ENCODE assay signal across 1 cellular context in the genomic region with DNA sequence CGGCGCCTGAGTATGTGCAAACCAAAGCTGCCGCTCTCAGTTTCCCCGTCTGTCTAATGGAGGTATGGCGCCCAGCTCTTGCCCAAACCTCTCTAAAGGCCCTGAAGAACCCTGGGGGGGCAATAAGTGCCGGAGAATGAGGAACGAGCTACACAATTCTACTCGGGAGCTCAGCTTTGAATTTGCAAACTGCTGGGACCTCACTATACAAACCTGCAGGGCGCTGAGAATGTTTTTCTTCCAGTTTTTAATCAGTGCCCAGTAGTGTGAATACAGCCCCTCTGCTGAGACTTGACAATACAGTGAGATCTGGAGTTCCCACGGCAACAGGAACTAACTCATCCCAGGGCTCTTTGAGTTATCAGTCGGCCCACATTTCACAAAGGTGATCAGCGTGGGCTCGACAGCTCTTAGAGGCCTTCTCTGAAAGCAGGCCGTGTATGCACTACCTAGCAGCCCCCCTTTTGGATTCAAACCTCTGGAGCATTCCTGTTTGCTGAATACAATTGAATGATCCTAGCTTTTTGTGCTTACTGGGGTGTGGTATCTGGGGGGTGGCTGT.
TF ChIP-seq lines count a peak whose summit lies in the region.

No MANE protein-coding gene starts in this region.

TF ChIP-seq in K562, 482 proteins besides CTCF, POLR2A, EP300 and RAD21 (continued from another document and continues in another):
- TF ChIP-seq, protein P1, sequence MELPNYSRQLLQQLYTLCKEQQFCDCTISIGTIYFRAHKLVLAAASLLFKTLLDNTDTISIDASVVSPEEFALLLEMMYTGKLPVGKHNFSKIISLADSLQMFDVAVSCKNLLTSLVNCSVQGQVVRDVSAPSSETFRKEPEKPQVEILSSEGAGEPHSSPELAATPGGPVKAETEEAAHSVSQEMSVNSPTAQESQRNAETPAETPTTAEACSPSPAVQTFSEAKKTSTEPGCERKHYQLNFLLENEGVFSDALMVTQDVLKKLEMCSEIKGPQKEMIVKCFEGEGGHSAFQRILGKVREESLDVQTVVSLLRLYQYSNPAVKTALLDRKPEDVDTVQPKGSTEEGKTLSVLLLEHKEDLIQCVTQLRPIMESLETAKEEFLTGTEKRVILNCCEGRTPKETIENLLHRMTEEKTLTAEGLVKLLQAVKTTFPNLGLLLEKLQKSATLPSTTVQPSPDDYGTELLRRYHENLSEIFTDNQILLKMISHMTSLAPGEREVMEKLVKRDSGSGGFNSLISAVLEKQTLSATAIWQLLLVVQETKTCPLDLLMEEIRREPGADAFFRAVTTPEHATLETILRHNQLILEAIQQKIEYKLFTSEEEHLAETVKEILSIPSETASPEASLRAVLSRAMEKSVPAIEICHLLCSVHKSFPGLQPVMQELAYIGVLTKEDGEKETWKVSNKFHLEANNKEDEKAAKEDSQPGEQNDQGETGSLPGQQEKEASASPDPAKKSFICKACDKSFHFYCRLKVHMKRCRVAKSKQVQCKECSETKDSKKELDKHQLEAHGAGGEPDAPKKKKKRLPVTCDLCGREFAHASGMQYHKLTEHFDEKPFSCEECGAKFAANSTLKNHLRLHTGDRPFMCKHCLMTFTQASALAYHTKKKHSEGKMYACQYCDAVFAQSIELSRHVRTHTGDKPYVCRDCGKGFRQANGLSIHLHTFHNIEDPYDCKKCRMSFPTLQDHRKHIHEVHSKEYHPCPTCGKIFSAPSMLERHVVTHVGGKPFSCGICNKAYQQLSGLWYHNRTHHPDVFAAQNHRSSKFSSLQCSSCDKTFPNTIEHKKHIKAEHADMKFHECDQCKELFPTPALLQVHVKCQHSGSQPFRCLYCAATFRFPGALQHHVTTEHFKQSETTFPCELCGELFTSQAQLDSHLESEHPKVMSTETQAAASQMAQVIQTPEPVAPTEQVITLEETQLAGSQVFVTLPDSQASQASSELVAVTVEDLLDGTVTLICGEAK (IDR thresholded peaks at IDR 0.05): peak; percentile 41; the same call in 1 of the 2 replicates
- TF ChIP-seq, protein P1 (CRISPR knock-in tag; IDR thresholded peaks at IDR 0.05): no peak
- TF ChIP-seq, protein P2, sequence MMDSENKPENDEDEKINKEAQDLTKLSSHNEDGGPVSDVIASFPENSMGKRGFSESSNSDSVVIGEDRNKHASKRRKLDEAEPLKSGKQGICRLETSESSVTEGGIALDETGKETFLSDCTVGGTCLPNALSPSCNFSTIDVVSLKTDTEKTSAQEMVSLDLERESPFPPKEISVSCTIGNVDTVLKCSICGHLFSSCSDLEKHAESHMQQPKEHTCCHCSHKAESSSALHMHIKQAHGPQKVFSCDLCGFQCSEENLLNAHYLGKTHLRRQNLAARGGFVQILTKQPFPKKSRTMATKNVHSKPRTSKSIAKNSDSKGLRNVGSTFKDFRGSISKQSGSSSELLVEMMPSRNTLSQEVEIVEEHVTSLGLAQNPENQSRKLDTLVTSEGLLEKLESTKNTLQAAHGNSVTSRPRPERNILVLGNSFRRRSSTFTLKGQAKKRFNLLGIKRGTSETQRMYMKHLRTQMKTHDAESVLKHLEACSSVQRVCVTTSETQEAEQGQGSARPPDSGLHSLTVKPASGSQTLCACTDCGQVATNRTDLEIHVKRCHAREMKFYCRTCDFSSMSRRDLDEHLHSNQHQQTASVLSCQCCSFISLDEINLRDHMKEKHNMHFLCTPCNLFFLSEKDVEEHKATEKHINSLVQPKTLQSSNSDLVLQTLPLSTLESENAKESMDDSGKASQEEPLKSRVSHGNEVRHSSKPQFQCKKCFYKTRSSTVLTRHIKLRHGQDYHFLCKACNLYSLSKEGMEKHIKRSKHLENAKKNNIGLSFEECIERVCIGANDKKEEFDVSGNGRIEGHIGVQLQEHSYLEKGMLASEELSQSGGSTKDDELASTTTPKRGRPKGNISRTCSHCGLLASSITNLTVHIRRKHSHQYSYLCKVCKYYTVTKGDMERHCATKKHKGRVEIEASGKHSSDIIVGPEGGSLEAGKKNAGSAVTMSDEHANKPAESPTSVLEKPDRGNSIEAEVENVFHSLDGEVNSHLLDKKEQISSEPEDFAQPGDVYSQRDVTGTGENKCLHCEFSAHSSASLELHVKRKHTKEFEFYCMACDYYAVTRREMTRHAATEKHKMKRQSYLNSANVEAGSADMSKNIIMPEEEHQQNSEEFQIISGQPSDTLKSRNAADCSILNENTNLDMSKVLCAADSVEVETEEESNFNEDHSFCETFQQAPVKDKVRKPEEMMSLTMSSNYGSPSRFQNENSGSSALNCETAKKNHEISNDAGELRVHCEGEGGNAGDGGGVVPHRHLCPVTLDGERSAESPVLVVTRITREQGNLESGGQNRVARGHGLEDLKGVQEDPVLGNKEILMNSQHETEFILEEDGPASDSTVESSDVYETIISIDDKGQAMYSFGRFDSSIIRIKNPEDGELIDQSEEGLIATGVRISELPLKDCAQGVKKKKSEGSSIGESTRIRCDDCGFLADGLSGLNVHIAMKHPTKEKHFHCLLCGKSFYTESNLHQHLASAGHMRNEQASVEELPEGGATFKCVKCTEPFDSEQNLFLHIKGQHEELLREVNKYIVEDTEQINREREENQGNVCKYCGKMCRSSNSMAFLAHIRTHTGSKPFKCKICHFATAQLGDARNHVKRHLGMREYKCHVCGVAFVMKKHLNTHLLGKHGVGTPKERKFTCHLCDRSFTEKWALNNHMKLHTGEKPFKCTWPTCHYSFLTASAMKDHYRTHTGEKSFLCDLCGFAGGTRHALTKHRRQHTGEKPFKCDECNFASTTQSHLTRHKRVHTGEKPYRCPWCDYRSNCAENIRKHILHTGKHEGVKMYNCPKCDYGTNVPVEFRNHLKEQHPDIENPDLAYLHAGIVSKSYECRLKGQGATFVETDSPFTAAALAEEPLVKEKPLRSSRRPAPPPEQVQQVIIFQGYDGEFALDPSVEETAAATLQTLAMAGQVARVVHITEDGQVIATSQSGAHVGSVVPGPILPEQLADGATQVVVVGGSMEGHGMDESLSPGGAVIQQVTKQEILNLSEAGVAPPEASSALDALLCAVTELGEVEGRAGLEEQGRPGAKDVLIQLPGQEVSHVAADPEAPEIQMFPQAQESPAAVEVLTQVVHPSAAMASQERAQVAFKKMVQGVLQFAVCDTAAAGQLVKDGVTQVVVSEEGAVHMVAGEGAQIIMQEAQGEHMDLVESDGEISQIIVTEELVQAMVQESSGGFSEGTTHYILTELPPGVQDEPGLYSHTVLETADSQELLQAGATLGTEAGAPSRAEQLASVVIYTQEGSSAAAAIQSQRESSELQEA (IDR thresholded peaks at IDR 0.05; ENCODE audit: low read depth): no peak
- no peak for TF ChIP-seq PREB (CRISPR knock-in tag; IDR thresholded peaks at IDR 0.05)
- TF ChIP-seq GABPB2 (CRISPR knock-in tag; conservative IDR thresholded peaks at IDR 0.05): no peak
- TF ChIP-seq RB1 (IDR thresholded peaks at IDR 0.05; ENCODE audit: low read depth): no peak
- TF ChIP-seq PHF8 (IDR thresholded peaks at IDR 0.05; ENCODE audit: borderline replicate concordance, low read length): no peak
- TF ChIP-seq GTF2A2 (tag; IDR thresholded peaks at IDR 0.05): no peak
- TF ChIP-seq PHF21A (IDR thresholded peaks at IDR 0.05; ENCODE audit: borderline replicate concordance, low read depth): no peak
- TF ChIP-seq HSF4 (CRISPR knock-in tag; IDR thresholded peaks at IDR 0.05; ENCODE audit: borderline replicate concordance): no peak
- TF ChIP-seq CBX2 (IDR thresholded peaks at IDR 0.05; ENCODE audit: insufficient read depth, low read length, poor library complexity, severe bottlenecking): no peak
- no peak for TF ChIP-seq ZNF699 (CRISPR knock-in tag; IDR thresholded peaks at IDR 0.05; ENCODE audit: insufficient replicate concordance)
- no peak for TF ChIP-seq BCL6 (CRISPR knock-in tag; IDR thresholded peaks at IDR 0.05)
- TF ChIP-seq, protein P3, sequence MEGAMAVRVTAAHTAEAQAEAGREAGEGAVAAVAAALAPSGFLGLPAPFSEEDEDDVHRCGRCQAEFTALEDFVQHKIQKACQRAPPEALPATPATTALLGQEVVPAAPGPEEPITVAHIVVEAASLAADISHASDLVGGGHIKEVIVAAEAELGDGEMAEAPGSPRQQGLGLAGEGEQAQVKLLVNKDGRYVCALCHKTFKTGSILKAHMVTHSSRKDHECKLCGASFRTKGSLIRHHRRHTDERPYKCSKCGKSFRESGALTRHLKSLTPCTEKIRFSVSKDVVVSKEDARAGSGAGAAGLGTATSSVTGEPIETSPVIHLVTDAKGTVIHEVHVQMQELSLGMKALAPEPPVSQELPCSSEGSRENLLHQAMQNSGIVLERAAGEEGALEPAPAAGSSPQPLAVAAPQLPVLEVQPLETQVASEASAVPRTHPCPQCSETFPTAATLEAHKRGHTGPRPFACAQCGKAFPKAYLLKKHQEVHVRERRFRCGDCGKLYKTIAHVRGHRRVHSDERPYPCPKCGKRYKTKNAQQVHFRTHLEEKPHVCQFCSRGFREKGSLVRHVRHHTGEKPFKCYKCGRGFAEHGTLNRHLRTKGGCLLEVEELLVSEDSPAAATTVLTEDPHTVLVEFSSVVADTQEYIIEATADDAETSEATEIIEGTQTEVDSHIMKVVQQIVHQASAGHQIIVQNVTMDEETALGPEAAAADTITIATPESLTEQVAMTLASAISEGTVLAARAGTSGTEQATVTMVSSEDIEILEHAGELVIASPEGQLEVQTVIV (CRISPR knock-in tag; IDR thresholded peaks at IDR 0.05; ENCODE audit: borderline replicate concordance): no peak
- no peak for TF ChIP-seq SUPT5H (IDR thresholded peaks at IDR 0.05)
- TF ChIP-seq CHD2 (IDR thresholded peaks at IDR 0.05; ENCODE audit: low read depth, low read length): 0 out of 2 replicates have a peak, but pooled peaks have one; percentile 12
- no peak for TF ChIP-seq ZNF354B (CRISPR knock-in tag; IDR thresholded peaks at IDR 0.05)
- no peak for TF ChIP-seq KAT2B (IDR thresholded peaks at IDR 0.05; ENCODE audit: low read depth, low read length)
- 0 out of 2 replicates have a peak, but pooled peaks have one; percentile 9 for TF ChIP-seq CREB3 (tag; conservative IDR thresholded peaks at IDR 0.05; ENCODE audit: low read depth)
- no peak for TF ChIP-seq ZNF707 (CRISPR knock-in tag; conservative IDR thresholded peaks at IDR 0.05)
- TF ChIP-seq ZNF146 (CRISPR knock-in tag; IDR thresholded peaks at IDR 0.05; ENCODE audit: unreplicated experiment): no peak
- no peak for TF ChIP-seq TARDBP (IDR thresholded peaks at IDR 0.05)
- TF ChIP-seq, protein P4, sequence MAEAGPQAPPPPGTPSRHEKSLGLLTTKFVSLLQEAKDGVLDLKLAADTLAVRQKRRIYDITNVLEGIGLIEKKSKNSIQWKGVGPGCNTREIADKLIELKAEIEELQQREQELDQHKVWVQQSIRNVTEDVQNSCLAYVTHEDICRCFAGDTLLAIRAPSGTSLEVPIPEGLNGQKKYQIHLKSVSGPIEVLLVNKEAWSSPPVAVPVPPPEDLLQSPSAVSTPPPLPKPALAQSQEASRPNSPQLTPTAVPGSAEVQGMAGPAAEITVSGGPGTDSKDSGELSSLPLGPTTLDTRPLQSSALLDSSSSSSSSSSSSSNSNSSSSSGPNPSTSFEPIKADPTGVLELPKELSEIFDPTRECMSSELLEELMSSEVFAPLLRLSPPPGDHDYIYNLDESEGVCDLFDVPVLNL (CRISPR knock-in tag; IDR thresholded peaks at IDR 0.05; ENCODE audit: low read depth): no peak
- TF ChIP-seq ZNF232 (CRISPR knock-in tag; IDR thresholded peaks at IDR 0.05): no peak
- no peak for TF ChIP-seq ZFPM2 (CRISPR knock-in tag; IDR thresholded peaks at IDR 0.05)
- no peak for TF ChIP-seq FOXP4 (CRISPR knock-in tag; IDR thresholded peaks at IDR 0.05; ENCODE audit: borderline replicate concordance)
- peak; percentile 84 for TF ChIP-seq MXI1 (IDR thresholded peaks at IDR 0.05; ENCODE audit: low read depth, low read length)
